In the genomic region with DNA sequence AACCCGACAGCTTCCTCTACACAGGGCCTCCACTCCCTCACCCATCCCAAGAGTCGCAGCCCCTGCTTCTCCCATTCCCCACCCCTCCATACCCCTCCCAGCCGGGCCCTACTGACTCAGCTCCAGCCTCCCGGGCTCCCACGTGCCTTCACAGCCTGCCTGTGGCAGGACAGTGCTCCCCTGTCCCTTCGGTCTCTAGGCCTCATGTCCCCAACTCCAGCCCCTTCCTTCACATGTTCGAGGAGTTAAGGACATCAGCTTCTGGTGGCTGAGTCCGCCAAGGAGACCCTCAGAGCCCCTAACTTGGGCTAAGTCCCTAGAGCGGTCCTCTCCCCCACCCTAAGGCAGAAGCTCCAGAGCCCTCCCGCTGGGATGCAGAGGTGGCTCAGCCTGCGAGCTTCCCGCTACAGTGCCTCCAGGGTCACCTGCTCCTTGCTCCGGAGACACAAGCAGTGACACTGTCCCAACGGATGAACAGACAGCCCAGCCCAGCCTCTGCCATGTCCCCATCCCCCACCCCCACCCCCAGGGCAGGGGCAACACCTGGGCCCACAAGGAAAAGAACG, we compare ENCODE assay signal across 9 cellular contexts. TPM values are rescaled to one million over a fixed set of nuclear protein-coding genes. Genes with fewer than 3 reads are reported as not detected.
DNase-seq lines count a peak whose midpoint lies in the region; ATAC-seq, FAIRE-seq and TF ChIP-seq lines count a peak whose summit lies in the region.
"Had no signal": no experiment of that assay in that cellular context is flagged by ENCODE, and none has a peak within 500 bp of the region (broad histone marks: within the 10 kb centered on the region; RNA-seq: fewer than 3 reads in every experiment).

No MANE protein-coding gene starts in this region.

- H3K79me2 ChIP-seq in DOHH2 (ENCODE audit: control insufficient read depth, low read length) = no peaks in the 10 kb centered on the region

- no peaks in the 10 kb centered on the region for H3K36me3 ChIP-seq in DOHH2 (ENCODE audit: control insufficient read depth, low read length)
- no peaks in the 10 kb centered on the region for H3K36me3 ChIP-seq in gastroesophageal sphincter
- H3K36me3 ChIP-seq in small intestine (ENCODE audit: control insufficient read depth in 2 of 2, insufficient read depth in 2 of 2, low read length in 2 of 2) = no peaks in the 10 kb centered on the region

- no peak for TF ChIP-seq POLR2A in gastroesophageal sphincter (IDR thresholded peaks at IDR 0.05)

- peaks cover 45% of the 10 kb centered on the region for H3K4me1 ChIP-seq in DOHH2 (ENCODE audit: control insufficient read depth, low read length)
- H3K4me1 ChIP-seq in gastroesophageal sphincter = peaks cover 0 to 93% (median 55%) of the 10 kb centered on the region in 3 donors
- peaks cover 4 to 5% of the 10 kb centered on the region in 2 donors for H3K4me1 ChIP-seq in small intestine (ENCODE audit: control insufficient read depth in 2 of 2, insufficient read depth in 1 of 2, low read depth in 1 of 2, low read length in 1 of 2)

- no peaks in the 10 kb centered on the region for H3K9me3 ChIP-seq in DOHH2 (ENCODE audit: control insufficient read depth, insufficient read depth, low read length)
- no peaks in the 10 kb centered on the region for H3K9me3 ChIP-seq in gastroesophageal sphincter
- H3K9me3 ChIP-seq in small intestine (ENCODE audit: control insufficient read depth, low read depth) = no peaks in the 10 kb centered on the region

- no peaks in the 10 kb centered on the region for H3K9me2 ChIP-seq in DOHH2 (replicated peaks; ENCODE audit: control insufficient read depth, low read length)

- TF ChIP-seq EP300 in gastroesophageal sphincter (IDR thresholded peaks at IDR 0.05) = no peak

- H3K27ac ChIP-seq in DOHH2 (ENCODE audit: low read depth, low read length) = no peak overlapping the region
- peak overlapping the region; percentile 55 to 96 (median 94) for H3K27ac ChIP-seq in gastroesophageal sphincter
- peak overlapping the region in 1 of 2 donors; percentile 7 for H3K27ac ChIP-seq in small intestine (ENCODE audit: low read depth in 1 of 2, low read length in 1 of 2)
- H3K27ac ChIP-seq: epithelial cell of prostate had no signal

- peak overlapping the region; percentile 55 for H3K4me2 ChIP-seq in DOHH2 (ENCODE audit: low read length)

- H4K20me1 ChIP-seq in DOHH2 (ENCODE audit: control insufficient read depth, insufficient read depth, low read depth, low read length) = peaks cover 10% of the 10 kb centered on the region; the same call in 1 of the 2 replicates

- H3K27me3 ChIP-seq in DOHH2 (ENCODE audit: control insufficient read depth, low read length) (peaks cover 84% of the 10 kb centered on the region), gastroesophageal sphincter (peaks cover 12% of the 10 kb centered on the region), small intestine (ENCODE audit: control insufficient read depth in 2 of 2, insufficient read depth in 2 of 2, low read length in 2 of 2) (peaks cover 0 to 11% of the 10 kb centered on the region in 2 donors)

- no peak overlapping the region; the same call in 1 of the 2 replicates for H3K4me3 ChIP-seq in DOHH2 (ENCODE audit: low read length)
- H3K4me3 ChIP-seq in gastroesophageal sphincter = peak overlapping the region; percentile 37 to 75
- H3K4me3 ChIP-seq in small intestine (ENCODE audit: low read depth in 1 of 2, low read length in 2 of 2) = peak overlapping the region in 1 of 2 donors; percentile 41

- no peaks in the 10 kb centered on the region for H3F3A ChIP-seq in DOHH2 (ENCODE audit: control insufficient read depth, insufficient read depth)

- TF ChIP-seq CTCF in DOHH2 (IDR thresholded peaks at IDR 0.05; ENCODE audit: low read depth, low read length, poor library complexity, severe bottlenecking) (no peak), gastroesophageal sphincter (IDR thresholded peaks at IDR 0.05) (no peak)

- no peak for FAIRE-seq in small intestine (lab: Jason Lieb, UNC)

- DNase-seq in SK-N-DZ (ENCODE audit: low spot score) = peak; percentile 39
- DNase-seq in retina = peak; percentile 54
- no peak for DNase-seq in small intestine
- no peak for DNase-seq in foreskin melanocyte

- 0 to 15% methylated on average over 5 to 7 of the region's 15 CpGs for WGBS in gastroesophageal sphincter (ENCODE audit: low coverage in 1 of 2), 2 donors
- 21 to 23% (median 22%) methylated on average over 14 to 15 of the region's 15 CpGs for WGBS in small intestine, 3 donors

- ATAC-seq in gastroesophageal sphincter (no peak), GM21786 (IDR thresholded peaks at IDR 0.05; ENCODE audit: unreplicated experiment) (no peak), GM21381 (IDR thresholded peaks at IDR 0.05; ENCODE audit: unreplicated experiment) (no peak)

RNA-seq across cellular contexts. Expression of a gene that starts 0.8 kb away (rescaled TPM):
- 4.1 and 7.2 TPM in 2 replicates for polyA plus RNA-seq in SK-N-DZ (2014; cell fraction: cytosol; rRNA removed)
- polyA plus RNA-seq in SK-N-DZ (2014; cell fraction: nucleus; rRNA removed) = 26.6 and 29.5 TPM in 2 replicates
- total RNA-seq in gastroesophageal sphincter = 10 to 100 TPM; 23.6 to 45.1 (median 39.8) TPM
- 10 to 100 TPM in 1 of 3 donors, 1 to 10 TPM in 1, under 1 TPM in 1; 0.89 to 11.1 (median 9.6) TPM for polyA plus RNA-seq in small intestine

RNA-seq across cellular contexts. Expression of a gene that starts 15.4 kb away (rescaled TPM):
- 13.0 and 13.8 TPM in 2 replicates for polyA plus RNA-seq in SK-N-DZ (2014; cell fraction: cytosol; rRNA removed)
- polyA plus RNA-seq in SK-N-DZ (2014; cell fraction: nucleus; rRNA removed) = 31.6 and 43.8 TPM in 2 replicates
- total RNA-seq in gastroesophageal sphincter = 10 to 100 TPM; 18.0 to 38.1 (median 25.7) TPM
- polyA plus RNA-seq in small intestine = 10 to 100 TPM; 11.6 to 18.4 (median 17.8) TPM

RNA-seq across cellular contexts. Expression of a gene that starts 20.7 kb away (rescaled TPM):
- polyA plus RNA-seq in SK-N-DZ (2014; cell fraction: cytosol; rRNA removed) = 47.9 and 53.6 TPM in 2 replicates
- 26.4 and 29.3 TPM in 2 replicates for polyA plus RNA-seq in SK-N-DZ (2014; cell fraction: nucleus; rRNA removed)
- 10 to 100 TPM; 30.5 to 43.1 (median 36.5) TPM for total RNA-seq in gastroesophageal sphincter
- polyA plus RNA-seq in small intestine = 10 to 100 TPM; 11.0 to 23.7 (median 11.1) TPM

RNA-seq across cellular contexts. Expression of a gene that starts 37.4 kb away (rescaled TPM):
- not detected in 2 replicates for polyA plus RNA-seq in SK-N-DZ (2014; cell fraction: cytosol; rRNA removed)
- polyA plus RNA-seq in SK-N-DZ (2014; cell fraction: nucleus; rRNA removed) = not detected in 2 replicates
- total RNA-seq in gastroesophageal sphincter = not detected
- polyA plus RNA-seq in small intestine = not detected

Comparison
In these comparisons a context has a peak if more than half of its experiments do, and no peak if none do; other contexts are left out.
1. DNase-seq: peak in SK-N-DZ (single experiment) and retina (single experiment); none in small intestine (single experiment) and foreskin melanocyte (single experiment).